15 cellular contexts compared by ENCODE assay signal in genomic region chr11:73978576-73979086, GRCh38. TPM values are rescaled to one million over a fixed set of nuclear protein-coding genes. Genes with fewer than 3 reads are reported as not detected.
DNase-seq lines count a peak whose midpoint lies in the region; ATAC-seq, FAIRE-seq and TF ChIP-seq lines count a peak whose summit lies in the region.
"Had no signal": no experiment of that assay in that cellular context is flagged by ENCODE, and none has a peak within 500 bp of the region (broad histone marks: within the 10 kb centered on the region; RNA-seq: fewer than 3 reads in every experiment).

No MANE protein-coding gene starts in this region.

- no peak overlapping the region for H3K4me3 ChIP-seq in lower lobe of right lung
- H3K4me3 ChIP-seq in aorta (ENCODE audit: low read length in 2 of 2), result no peak overlapping the region
- no peak overlapping the region for H3K4me3 ChIP-seq in small intestine (ENCODE audit: low read depth in 1 of 2, low read length in 2 of 2)

- H3K4me1 ChIP-seq in lower lobe of right lung (peaks cover 60% of the 10 kb centered on the region), aorta (ENCODE audit: control insufficient read depth in 1 of 2, insufficient read depth in 2 of 2, low read length in 2 of 2) (no peaks in the 10 kb centered on the region), small intestine (ENCODE audit: control insufficient read depth in 2 of 2, insufficient read depth in 1 of 2, low read depth in 1 of 2, low read length in 1 of 2) (peaks cover 0 to 4% of the 10 kb centered on the region in 2 donors)

- H3K36me3 Mint-ChIP-seq in stimulated activated naive CD8-positive, alpha-beta T cell treated with anti-CD3 and anti-CD28 coated beads, Interleukin-15, Interleukin-2, amounts not matched to agents 100 ng/mL and 50 ng/mL, for 24 hours (ENCODE audit: low read depth), result peaks cover 89% of the 10 kb centered on the region
- peaks cover 24% of the 10 kb centered on the region for H3K36me3 Mint-ChIP-seq in activated naive CD8-positive, alpha-beta T cell

- H3K9me3 Mint-ChIP-seq in stimulated activated naive CD8-positive, alpha-beta T cell treated with anti-CD3 and anti-CD28 coated beads, Interleukin-15, Interleukin-2, amounts not matched to agents 100 ng/mL and 50 ng/mL, for 24 hours, result no peaks in the 10 kb centered on the region
- H3K9me3 Mint-ChIP-seq in activated naive CD8-positive, alpha-beta T cell (ENCODE audit: low read depth), result no peaks in the 10 kb centered on the region

- ATAC-seq in stimulated activated naive CD8-positive, alpha-beta T cell treated with anti-CD3 and anti-CD28 coated beads, Interleukin-15, Interleukin-2, amounts not matched to agents 100 U/mL and 50 U/mL, for 24 hours, result no peak
- no peak for ATAC-seq in lower lobe of right lung
- ATAC-seq in aorta (ENCODE audit: low FRiP score), result no peak
- ATAC-seq: left colon had no signal

- H3K36me3 ChIP-seq in lower lobe of right lung, result peaks cover 56% of the 10 kb centered on the region
- H3K36me3 ChIP-seq in aorta (ENCODE audit: control insufficient read depth in 1 of 2, insufficient read depth in 2 of 2, low read length in 1 of 2), result peaks cover 0 to 5% of the 10 kb centered on the region in 2 donors
- H3K36me3 ChIP-seq in small intestine (ENCODE audit: control insufficient read depth in 2 of 2, insufficient read depth in 2 of 2, low read length in 2 of 2), result peaks cover 5 to 13% of the 10 kb centered on the region in 2 donors

- no peaks in the 10 kb centered on the region for H3K27me3 Mint-ChIP-seq in stimulated activated naive CD8-positive, alpha-beta T cell treated with anti-CD3 and anti-CD28 coated beads, Interleukin-15, Interleukin-2, amounts not matched to agents 100 ng/mL and 50 ng/mL, for 24 hours
- no peaks in the 10 kb centered on the region for H3K27me3 Mint-ChIP-seq in activated naive CD8-positive, alpha-beta T cell

- TF ChIP-seq CTCF in lower lobe of right lung (IDR thresholded peaks at IDR 0.05) (no peak), GM10248 (IDR thresholded peaks at IDR 0.05; ENCODE audit: control extremely low read depth, extremely low read depth, low read depth, missing control alignments) (no peak)

- intact Hi-C loops in lower lobe of right lung (cut with DNase I), result no loop called here
- intact Hi-C loops in aorta (cut with DNase I), result no loop called here

- POLR2A ChIA-PET in GM10248 (lab: Yijun Ruan, JAX), result interaction anchor here (1.0 kb wide), 1 partner anchor 11 kb away, joined by 4 read pairs; no protein-coding TSS in a partner anchor

- H3K4me3 Mint-ChIP-seq in stimulated activated naive CD8-positive, alpha-beta T cell treated with anti-CD3 and anti-CD28 coated beads, Interleukin-15, Interleukin-2, amounts not matched to agents 100 ng/mL and 50 ng/mL, for 24 hours, result peak overlapping the region; percentile 98
- H3K4me3 Mint-ChIP-seq in activated naive CD8-positive, alpha-beta T cell, result peak overlapping the region; percentile 79

- 92 to 94% methylated on average over 3 of the region's 3 CpGs for WGBS in aorta, 2 donors
- 93 to 95% (median 94%) methylated on average over 3 of the region's 3 CpGs for WGBS in small intestine, 3 donors

- H3K9me3 ChIP-seq in lower lobe of right lung (no peaks in the 10 kb centered on the region), aorta (ENCODE audit: control insufficient read depth, low read length) (no peaks in the 10 kb centered on the region), small intestine (ENCODE audit: control insufficient read depth, low read depth) (no peaks in the 10 kb centered on the region)

- peak overlapping the region; percentile 93 for H3K27ac ChIP-seq in lower lobe of right lung
- no peak overlapping the region for H3K27ac ChIP-seq in aorta (ENCODE audit: low read depth in 1 of 2, low read length in 2 of 2)
- H3K27ac ChIP-seq in small intestine (ENCODE audit: low read depth in 1 of 2, low read length in 1 of 2), result peak overlapping the region in 1 of 2 donors; percentile 11

- H3K27ac Mint-ChIP-seq in stimulated activated naive CD8-positive, alpha-beta T cell treated with anti-CD3 and anti-CD28 coated beads, Interleukin-15, Interleukin-2, amounts not matched to agents 100 ng/mL and 50 ng/mL, for 24 hours, result peak overlapping the region; percentile 100
- peak overlapping the region; percentile 97 for H3K27ac Mint-ChIP-seq in activated naive CD8-positive, alpha-beta T cell

- FAIRE-seq in small intestine (lab: Jason Lieb, UNC), result no peak

- CTCF ChIA-PET in GM10248 (lab: Yijun Ruan, JAX), result interaction anchor here (1.4 to 5.1 kb wide), 4 partner anchors 10 to 353 kb away, joined by 3 to 49 read pairs (median 6); no protein-coding TSS in a partner anchor

- H3K4me1 Mint-ChIP-seq in stimulated activated naive CD8-positive, alpha-beta T cell treated with anti-CD3 and anti-CD28 coated beads, Interleukin-15, Interleukin-2, amounts not matched to agents 100 ng/mL and 50 ng/mL, for 24 hours (ENCODE audit: low read depth), result peaks cover 86% of the 10 kb centered on the region
- peaks cover 85% of the 10 kb centered on the region for H3K4me1 Mint-ChIP-seq in activated naive CD8-positive, alpha-beta T cell (ENCODE audit: low read depth)

- DNase-seq in stimulated activated naive CD8-positive, alpha-beta T cell treated with anti-CD3 and anti-CD28 coated beads, Interleukin-15, Interleukin-2, amounts not matched to agents 100 U/mL and 50 U/mL, for 24 hours, result no peak
- DNase-seq in lower lobe of right lung (no peak), aorta (peak; percentile 15 to 16), NCI-H510A treated with DMSO at 0.1 percent for 48 hours (lab: John Stamatoyannopoulos, UW) (no peak), small intestine (no peak), GM10248 (ENCODE audit: extremely low spot score) (no peak)
- DNase-seq: activated gamma-delta T cell treated with Interleukin-2 at 50 U/mL for 16 hours; dermis blood vessel endothelial cell; NCI-H524 treated with DMSO at 0.1 percent for 48 hours; SHP77; stimulated activated CD4-positive, alpha-beta T cell treated with anti-CD3 and anti-CD28 coated beads, Interleukin-15, amount 100 ng/mL, for 24 hours had no signal

- H3K27me3 ChIP-seq in lower lobe of right lung (ENCODE audit: low read depth), result no peaks in the 10 kb centered on the region
- H3K27me3 ChIP-seq in aorta (ENCODE audit: control insufficient read depth in 1 of 2, insufficient read depth in 2 of 2, low read length in 1 of 2), result no peaks in the 10 kb centered on the region
- H3K27me3 ChIP-seq in small intestine (ENCODE audit: control insufficient read depth in 2 of 2, insufficient read depth in 2 of 2, low read length in 2 of 2), result no peaks in the 10 kb centered on the region

RNA-seq across cellular contexts. Expression of gene UCP2, which starts 4.0 kb away (rescaled TPM):
- total RNA-seq in lower lobe of right lung, result 83.5 TPM
- 10 to 100 TPM; 27.4 to 45.4 TPM for total RNA-seq in aorta
- polyA plus RNA-seq in aorta, result 10 to 100 TPM in 1 of 2 donors, 1 to 10 TPM in 1; 7.3 to 44.3 TPM
- polyA plus RNA-seq in small intestine, result 10 to 100 TPM; 26.4 to 49.8 (median 33.2) TPM

RNA-seq across cellular contexts. Expression of gene DNAJB13, which starts 27.8 kb away (rescaled TPM):
- total RNA-seq in lower lobe of right lung, result 7.5 TPM
- not detected for total RNA-seq in aorta
- polyA plus RNA-seq in aorta, result not detected
- 1 to 10 TPM in 1 of 3 donors, under 1 TPM in 2; 0.03 to 4.5 (median 0.54) TPM for polyA plus RNA-seq in small intestine
- total RNA-seq: dermis blood vessel endothelial cell, glomerular endothelial cell, left colon had no signal

RNA-seq across cellular contexts. Expression of gene UCP3, which starts 30.3 kb away (rescaled TPM):
- total RNA-seq in lower lobe of right lung (3.1 TPM), aorta (1 to 10 TPM; 2.6 to 3.1 TPM)
- polyA plus RNA-seq in aorta (1 to 10 TPM in 1 of 2 donors, under 1 TPM in 1; 0.38 to 2.3 TPM), small intestine (under 1 TPM; 0.54 to 0.89 (median 0.84) TPM)

Comparison
In these comparisons a context has a peak if more than half of its experiments do, and no peak if none do; other contexts are left out.
1. DNase-seq: peak in aorta (2 of 2); none in stimulated activated naive CD8-positive, alpha-beta T cell treated with anti-CD3 and anti-CD28 coated beads, Interleukin-15, Interleukin-2, amounts not matched to agents 100 U/mL and 50 U/mL, for 24 hours (single experiment), lower lobe of right lung (single experiment), NCI-H510A treated with DMSO at 0.1 percent for 48 hours (single experiment), small intestine (single experiment) and GM10248 (single experiment).